ENCODE assay signal across 8 cellular contexts in genomic region chr2:231611273-231612198, GRCh38. TPM values are rescaled to one million over a fixed set of nuclear protein-coding genes. Genes with fewer than 3 reads are reported as not detected.
DNase-seq lines count a peak whose midpoint lies in the region; ATAC-seq and TF ChIP-seq lines count a peak whose summit lies in the region.

No MANE protein-coding gene starts in this region.

- H3K9me3 ChIP-seq in Caco-2 (no peaks in the 10 kb centered on the region), thyroid gland (no peaks in the 10 kb centered on the region)

- H3K4me1 ChIP-seq in Caco-2, result peaks cover 33% of the 10 kb centered on the region
- H3K4me1 ChIP-seq in thyroid gland, result peaks cover 24 to 40% of the 10 kb centered on the region in 2 donors

- 58 to 71% methylated on average over 10 to 12 of the region's 12 CpGs for WGBS in thyroid gland, 2 donors

- no peaks in the 10 kb centered on the region for H3K27me3 Mint-ChIP-seq in Caco-2 (ENCODE audit: insufficient read depth, unreplicated experiment)
- peaks cover 0 to 4% (median 0%) of the 10 kb centered on the region in 3 donors for H3K27me3 Mint-ChIP-seq in naive B cell

- H3K4me3 ChIP-seq in Caco-2 (ENCODE audit: low read depth, low read length), result no peak overlapping the region
- H3K4me3 ChIP-seq in thyroid gland (replicated peaks in 1 of 3), result no peak overlapping the region

- ATAC-seq in naive B cell (ENCODE audit: low read depth in 2 of 2), result no peak

- H3K27ac Mint-ChIP-seq in Caco-2 (ENCODE audit: unreplicated experiment) (peak overlapping the region; percentile 94), naive B cell (peak overlapping the region; percentile 85 to 100 (median 100))

- H3K36me3 ChIP-seq in Caco-2 (ENCODE audit: control insufficient read depth, insufficient read depth, low read length), result no peaks in the 10 kb centered on the region
- no peaks in the 10 kb centered on the region for H3K36me3 ChIP-seq in thyroid gland

- TF ChIP-seq CTCF in Caco-2 (IDR thresholded peaks at IDR 0.05; ENCODE audit: insufficient read depth in 1 of 2, low read depth in 1 of 2, low read length in 1 of 2, severe bottlenecking in 1 of 2, unreplicated experiment in 1 of 2) (no peak), thyroid gland (IDR thresholded peaks at IDR 0.05) (no peak)

- CTCF ChIA-PET in Caco-2 (lab: Charles Lee), result interaction anchor here (0.6 to 1.3 kb wide), 2 partner anchors 102 to 463 kb away, joined by 3 to 5 read pairs; no protein-coding TSS in a partner anchor

- H3K27me3 ChIP-seq in Caco-2 (replicated peaks; ENCODE audit: control insufficient read depth, insufficient read depth, low read length), result no peaks in the 10 kb centered on the region
- H3K27me3 ChIP-seq in thyroid gland, result no peaks in the 10 kb centered on the region

- TF ChIP-seq POLR2A in thyroid gland (IDR thresholded peaks at IDR 0.05), result no peak

- peak in 1 of 2 experiments; percentile 38 for DNase-seq in Caco-2
- peak; percentile 82 for DNase-seq in LHCN-M2 (ENCODE audit: low read depth)
- DNase-seq in activated CD4-positive, alpha-beta T cell treated with anti-CD3 and anti-CD28 coated beads for 4 hours, result peak; percentile 53 to 55
- peak; percentile 62 for DNase-seq in ecto neural progenitor cell (ENCODE audit: low spot score)
- DNase-seq in naive B cell, result no peak
- DNase-seq in thyroid gland, result no peak
- DNase-seq in NCI-H2171 (lab: John Stamatoyannopoulos, UW), result no peak
- DNase-seq in ureter (ENCODE audit: low spot score), result no peak

- POLR2A ChIA-PET in Caco-2 (lab: Charles Lee), result interaction anchor here (1.0 to 1.3 kb wide), 2 partner anchors 31 to 55 kb away, joined by 3 to 4 read pairs; no protein-coding TSS in a partner anchor

- peaks cover 17% of the 10 kb centered on the region for H3K36me3 Mint-ChIP-seq in Caco-2 (ENCODE audit: insufficient read depth, unreplicated experiment)
- H3K36me3 Mint-ChIP-seq in naive B cell, result no peaks in the 10 kb centered on the region

- peak overlapping the region; percentile 41 to 99 (median 99) for H3K27ac ChIP-seq in thyroid gland

- H3K9me3 Mint-ChIP-seq in Caco-2 (ENCODE audit: unreplicated experiment) (no peaks in the 10 kb centered on the region), naive B cell (no peaks in the 10 kb centered on the region)

- H3K4me1 Mint-ChIP-seq in Caco-2 (ENCODE audit: low read depth, unreplicated experiment) (peaks cover 23% of the 10 kb centered on the region), naive B cell (peaks cover 27 to 39% (median 38%) of the 10 kb centered on the region in 3 donors)

- no TSS peak for BruUV-seq in Caco-2 (replicated peaks; lab: Mats Ljungman, UMichigan)

- H3K4me3 Mint-ChIP-seq in Caco-2 (ENCODE audit: unreplicated experiment) (peak overlapping the region; percentile 10), naive B cell (peak overlapping the region in 3 of 8 donors; percentile 25 to 86 (median 67))

- intact Hi-C loops in Caco-2 (cut with micrococcal nuclease; ENCODE audit: unreplicated experiment) (loop anchor here (1.0 to 5.0 kb wide), 4 partner anchors 31 to 171 kb away; partner anchors contain the start of gene PDE6D), thyroid gland (cut with DNase I) (loop anchor here (2.0 kb wide), 2 partner anchors 63 to 103 kb away; no protein-coding TSS in a partner anchor)

RNA-seq across cellular contexts. Expression of gene TEX44, which starts 18.9 kb away (rescaled TPM):
- total RNA-seq in Caco-2 (2022) (not detected in 2 replicates), LHCN-M2 (2014; rRNA removed) (not detected in 2 replicates), thyroid gland (under 1 TPM in 1 of 4 donors, not detected in 3; 0.54 TPM), ureter (not detected)
- not detected for polyA plus RNA-seq in LHCN-M2 (2012)
- not detected for polyA plus RNA-seq in naive B cell (ENCODE audit: low read depth in 6 of 6)

Comparison
In these comparisons a context has a peak if more than half of its experiments do, and no peak if none do; other contexts are left out.
1. DNase-seq: peak in LHCN-M2 (single experiment), activated CD4-positive, alpha-beta T cell treated with anti-CD3 and anti-CD28 coated beads for 4 hours (2 of 2) and ecto neural progenitor cell (single experiment); none in naive B cell (single experiment), thyroid gland (0 of 2), NCI-H2171 (single experiment) and ureter (single experiment).